30 cellular contexts compared by ENCODE assay signal in genomic region chr10:104510644-104511043, GRCh38.
DNase-seq lines count a peak whose midpoint lies in the region; ATAC-seq and TF ChIP-seq lines count a peak whose summit lies in the region.
"Had no signal": no experiment of that assay in that cellular context is flagged by ENCODE, and none has a peak within 500 bp of the region (broad histone marks: within the 10 kb centered on the region; RNA-seq: fewer than 3 reads in every experiment).

No MANE protein-coding gene starts in this region.

- no peaks in the 10 kb centered on the region for H3K36me3 Mint-ChIP-seq in GM23338 (ENCODE audit: low read depth)
- H3K36me3 Mint-ChIP-seq: CD14-positive monocyte; CD4-positive, alpha-beta memory T cell; CD4-positive, CD25-positive, alpha-beta regulatory T cell; CD8-positive, alpha-beta memory T cell; CD8-positive, alpha-beta T cell had no signal

- no peak overlapping the region for H3K4me3 ChIP-seq in GM23338
- H3K4me3 ChIP-seq: A549; BLaER1; BLaER1 treated with 17β-estradiol and CSF1 and Interleukin-3, amounts not matched to agents 10 nM and 100 nM had no signal

- no peaks in the 10 kb centered on the region for H3K9me3 Mint-ChIP-seq in stimulated activated naive CD8-positive, alpha-beta T cell treated with anti-CD3 and anti-CD28 coated beads, Interleukin-15, amount 100 ng/mL, for 72 hours
- H3K9me3 Mint-ChIP-seq in GM23338, result no peaks in the 10 kb centered on the region
- H3K9me3 Mint-ChIP-seq: CD14-positive monocyte; CD4-positive, alpha-beta memory T cell; CD4-positive, alpha-beta T cell; CD4-positive, CD25-positive, alpha-beta regulatory T cell; CD8-positive, alpha-beta memory T cell; CD8-positive, alpha-beta T cell had no signal

- no peaks in the 10 kb centered on the region for H3K4me1 ChIP-seq in GM23338 (ENCODE audit: insufficient read depth)
- H3K4me1 ChIP-seq: A549; BE2C; BLaER1; BLaER1 treated with 17β-estradiol and CSF1 and Interleukin-3, amounts not matched to agents 10 nM and 100 nM; Caco-2 had no signal

- H4K20me1 ChIP-seq in GM23338 (replicated peaks; ENCODE audit: insufficient read depth), result no peaks in the 10 kb centered on the region
- H4K20me1 ChIP-seq: BLaER1; BLaER1 treated with 17β-estradiol and CSF1 and Interleukin-3, amounts not matched to agents 10 nM and 100 nM had no signal

- H3K27ac Mint-ChIP-seq in stimulated activated naive CD8-positive, alpha-beta T cell treated with anti-CD3 and anti-CD28 coated beads, Interleukin-15, amount 100 ng/mL, for 72 hours, result no peak overlapping the region
- H3K27ac Mint-ChIP-seq in GM23338, result no peak overlapping the region
- H3K27ac Mint-ChIP-seq: B cell; CD14-positive monocyte; CD4-positive, alpha-beta memory T cell; CD4-positive, alpha-beta T cell; CD4-positive, CD25-positive, alpha-beta regulatory T cell; CD8-positive, alpha-beta memory T cell; CD8-positive, alpha-beta T cell had no signal

- no peak overlapping the region for H3K4me3 Mint-ChIP-seq in stimulated activated naive CD8-positive, alpha-beta T cell treated with anti-CD3 and anti-CD28 coated beads, Interleukin-15, amount 100 ng/mL, for 72 hours
- no peak overlapping the region for H3K4me3 Mint-ChIP-seq in GM23338
- H3K4me3 Mint-ChIP-seq: B cell; CD14-positive monocyte; CD4-positive, alpha-beta memory T cell; CD4-positive, alpha-beta T cell; CD4-positive, CD25-positive, alpha-beta regulatory T cell; CD8-positive, alpha-beta memory T cell; CD8-positive, alpha-beta T cell had no signal

- H2AFZ ChIP-seq in GM23338, result no peak overlapping the region

- no peak for DNase-seq in stimulated activated naive CD8-positive, alpha-beta T cell treated with anti-CD3 and anti-CD28 coated beads, Interleukin-15, Interleukin-2, amounts not matched to agents 100 U/mL and 50 U/mL, for 24 hours
- DNase-seq in stimulated activated naive CD8-positive, alpha-beta T cell treated with anti-CD3 and anti-CD28 coated beads, Interleukin-15, amount 100 ng/mL, for 72 hours, result no peak
- DNase-seq in GM23338 (ENCODE audit: low spot score) (no peak), DMS 273 treated with DMSO at 0.1 percent for 48 hours (lab: John Stamatoyannopoulos, UW) (no peak)
- DNase-seq: 8988T; ACHN; AML-193; BE2C; C1 segment of cervical spinal cord; Caco-2; Calu3; CD4-positive, alpha-beta memory T cell; CD4-positive, alpha-beta T cell; CD4-positive, CD25-positive, alpha-beta regulatory T cell; CD8-positive, alpha-beta memory T cell; CD8-positive, alpha-beta T cell; COR-L47; DMS153; DMS53; DMS79; DMS79 treated with DMSO at 0.1 percent for 48 hours; DND-41; EL had no signal

- ATAC-seq in stimulated activated naive CD8-positive, alpha-beta T cell treated with anti-CD3 and anti-CD28 coated beads, Interleukin-15, Interleukin-2, amounts not matched to agents 100 U/mL and 50 U/mL, for 24 hours, result peak; percentile 34
- ATAC-seq in stimulated activated naive CD8-positive, alpha-beta T cell treated with anti-CD3 and anti-CD28 coated beads, Interleukin-15, amount 100 ng/mL, for 72 hours, result no peak
- ATAC-seq in GM23338, result no peak
- ATAC-seq: A549; CD8-positive, alpha-beta T cell had no signal

- H3K27me3 Mint-ChIP-seq in stimulated activated naive CD8-positive, alpha-beta T cell treated with anti-CD3 and anti-CD28 coated beads, Interleukin-15, amount 100 ng/mL, for 72 hours, result peaks cover 61% of the 10 kb centered on the region
- H3K27me3 Mint-ChIP-seq in GM23338 (ENCODE audit: insufficient read depth, low read depth, poor library complexity), result peaks cover 9% of the 10 kb centered on the region

- H3K27me3 ChIP-seq in GM23338 (ENCODE audit: insufficient read depth), result no peaks in the 10 kb centered on the region
- H3K27me3 ChIP-seq: BE2C; BLaER1; BLaER1 treated with 17β-estradiol and CSF1 and Interleukin-3, amounts not matched to agents 10 nM and 100 nM had no signal

- no peak for TF ChIP-seq CTCF in GM23338 (conservative IDR thresholded peaks at IDR 0.05; ENCODE audit: low read depth in 2 of 2)

- H3K9me2 ChIP-seq in GM23338 (ENCODE audit: insufficient read depth), result 0 out of 2 replicates have a peak, but pooled peaks cover 3% of the 10 kb centered on the region

- H3K79me2 ChIP-seq in GM23338 (replicated peaks; ENCODE audit: insufficient read depth), result no peaks in the 10 kb centered on the region

- H3K27ac ChIP-seq in GM23338 (ENCODE audit: low read depth), result no peak overlapping the region
- H3K27ac ChIP-seq: 22Rv1; A549; BLaER1; BLaER1 treated with 17β-estradiol and CSF1 and Interleukin-3, amounts not matched to agents 10 nM and 100 nM; C4-2B had no signal

- H3K36me3 ChIP-seq in GM23338 (ENCODE audit: insufficient read depth), result no peaks in the 10 kb centered on the region
- H3K36me3 ChIP-seq: BE2C; BLaER1; BLaER1 treated with 17β-estradiol and CSF1 and Interleukin-3, amounts not matched to agents 10 nM and 100 nM had no signal

- H3K4me2 ChIP-seq in GM23338, result no peak overlapping the region
- H3K4me2 ChIP-seq: A549; BLaER1; BLaER1 treated with 17β-estradiol and CSF1 and Interleukin-3, amounts not matched to agents 10 nM and 100 nM had no signal

- H3F3A ChIP-seq in GM23338 (replicated peaks; ENCODE audit: low read depth), result no peaks in the 10 kb centered on the region

- H3K4me1 Mint-ChIP-seq in stimulated activated naive CD8-positive, alpha-beta T cell treated with anti-CD3 and anti-CD28 coated beads, Interleukin-15, amount 100 ng/mL, for 72 hours, result no peaks in the 10 kb centered on the region
- H3K4me1 Mint-ChIP-seq in GM23338, result peaks cover 17% of the 10 kb centered on the region
- H3K4me1 Mint-ChIP-seq: B cell; CD4-positive, alpha-beta memory T cell; CD4-positive, CD25-positive, alpha-beta regulatory T cell; CD8-positive, alpha-beta memory T cell had no signal

TF ChIP-seq in GM23338, 12 proteins besides CTCF, POLR2A, EP300 and RAD21:
- TF ChIP-seq ZNF331 (CRISPR knock-in tag; IDR thresholded peaks at IDR 0.05; ENCODE audit: low read depth) (peak; percentile 51; the same call in 1 of the 2 replicates), EZH2phosphoT487 (IDR thresholded peaks at IDR 0.05; ENCODE audit: unreplicated experiment) (no peak)
TF ChIP-seq in GM23338: peak in this region for 1.
